ENCODE assay signal across 9 cellular contexts in the genomic region with DNA sequence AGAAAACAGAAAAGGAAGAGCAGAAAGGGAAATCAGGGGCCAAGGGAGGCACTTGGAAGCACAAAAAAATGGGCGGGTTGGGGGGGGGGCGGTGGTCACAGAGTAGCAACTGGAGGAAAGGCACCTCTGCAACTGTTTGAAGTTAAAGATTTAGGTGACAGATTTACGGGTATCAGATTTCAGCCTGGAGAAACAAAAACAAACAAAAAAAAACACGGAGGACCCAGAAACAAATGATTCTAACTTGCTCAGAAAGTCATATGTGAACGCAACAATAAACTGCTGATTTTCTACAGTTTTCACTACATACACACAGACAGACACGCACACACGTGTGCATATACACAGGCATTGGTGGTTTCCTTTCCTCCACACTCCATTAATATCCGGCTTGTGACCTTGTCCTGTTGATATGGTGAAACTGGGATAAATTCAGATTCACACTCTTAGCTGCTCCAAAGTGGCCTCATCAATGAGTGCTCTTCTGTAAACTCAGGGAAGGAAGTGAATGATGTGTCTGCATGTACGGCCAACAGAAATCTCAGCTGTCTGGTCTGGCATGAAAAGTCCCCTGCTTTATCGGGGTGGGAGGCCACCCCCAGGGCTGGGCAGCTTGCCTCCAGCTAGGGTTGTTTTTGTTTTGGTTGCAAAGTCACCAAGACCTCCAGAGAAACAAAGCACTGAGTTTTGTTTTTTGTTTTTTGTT. TPM values are rescaled to one million over a fixed set of nuclear protein-coding genes. Genes with fewer than 3 reads are reported as not detected.
DNase-seq lines count a peak whose midpoint lies in the region; ATAC-seq and TF ChIP-seq lines count a peak whose summit lies in the region.
"Had no signal": no experiment of that assay in that cellular context is flagged by ENCODE, and none has a peak within 500 bp of the region (broad histone marks: within the 10 kb centered on the region; RNA-seq: fewer than 3 reads in every experiment).

No MANE protein-coding gene starts in this region.

- H3K27me3 ChIP-seq in heart right ventricle (peaks cover 0 to 18% (median 0%) of the 10 kb centered on the region in 7 donors), tibial nerve (no peaks in the 10 kb centered on the region)

- no peaks in the 10 kb centered on the region for H3K9me3 Mint-ChIP-seq in activated CD8-positive, alpha-beta memory T cell treated with anti-CD3 and anti-CD28 coated beads, Interleukin-2, amount 10 ng/mL, durations not matched to agents 7 days and 5 days (ENCODE audit: low read depth)

- TF ChIP-seq EP300 in tibial nerve (IDR thresholded peaks at IDR 0.05): no peak

- H3K27me3 Mint-ChIP-seq in activated CD8-positive, alpha-beta memory T cell treated with anti-CD3 and anti-CD28 coated beads, Interleukin-2, amount 10 ng/mL, durations not matched to agents 7 days and 5 days: no peaks in the 10 kb centered on the region

- CTCF ChIA-PET in activated CD8-positive, alpha-beta memory T cell treated with anti-CD3 and anti-CD28 coated beads, Interleukin-2, amount 10 ng/mL, durations not matched to agents 7 days and 5 days (lab: Charles Lee): interaction anchor here (1.0 to 2.9 kb wide), 4 partner anchors 15 to 40 kb away, joined by 3 to 8 read pairs (median 4); no protein-coding TSS in a partner anchor

- no peak for TF ChIP-seq POLR2A in tibial nerve (IDR thresholded peaks at IDR 0.05)

- H3K27ac ChIP-seq in heart right ventricle (peak overlapping the region in 9 of 10 donors; percentile 37 to 83 (median 63)), tibial nerve (peak overlapping the region in 3 of 4 donors; percentile 19 to 70 (median 38))

- H3K4me1 Mint-ChIP-seq in activated CD8-positive, alpha-beta memory T cell treated with anti-CD3 and anti-CD28 coated beads, Interleukin-2, amount 10 ng/mL, durations not matched to agents 7 days and 5 days: peaks cover 36% of the 10 kb centered on the region

- H3K36me3 ChIP-seq in heart right ventricle (no peaks in the 10 kb centered on the region), tibial nerve (no peaks in the 10 kb centered on the region)

- peaks cover 3 to 47% (median 31%) of the 10 kb centered on the region in 9 donors for H3K4me1 ChIP-seq in heart right ventricle
- peaks cover 0 to 18% (median 8%) of the 10 kb centered on the region in 4 donors for H3K4me1 ChIP-seq in tibial nerve

- H3K4me3 ChIP-seq in heart right ventricle: no peak overlapping the region
- no peak overlapping the region for H3K4me3 ChIP-seq in tibial nerve

- no peak for DNase-seq in activated CD8-positive, alpha-beta memory T cell treated with anti-CD3 and anti-CD28 coated beads, Interleukin-2, amount 10 ng/mL, durations not matched to agents 7 days and 5 days
- DNase-seq in activated CD8-positive, alpha-beta memory T cell treated with anti-CD3 and anti-CD28 coated beads, Interleukin-2, amount 50 U/mL, for 4 hours: no peak
- DNase-seq in heart right ventricle (peak in 1 of 2 donors; percentile 14), tibial nerve (ENCODE audit: low spot score in 2 of 2) (peak in 1 of 2 donors; percentile 10), NCI-H187 (lab: John Stamatoyannopoulos, UW) (no peak), NCI-H2196 (lab: John Stamatoyannopoulos, UW; ENCODE audit: unreplicated experiment) (no peak), left colon (no peak)
- DNase-seq: activated naive CD4-positive, alpha-beta T cell had no signal

- TF ChIP-seq CTCF in heart right ventricle (IDR thresholded peaks at IDR 0.05) (no peak), tibial nerve (IDR thresholded peaks at IDR 0.05) (no peak)

- intact Hi-C loops in heart right ventricle (cut with DNase I) (loop anchor here in 2 of 10 donors (5.0 kb wide), 1 partner anchor 51 kb away; no protein-coding TSS in a partner anchor), left colon (cut with DNase I, micrococcal nuclease) (no loop called here)

- no peak overlapping the region for H3K4me3 Mint-ChIP-seq in activated CD8-positive, alpha-beta memory T cell treated with anti-CD3 and anti-CD28 coated beads, Interleukin-2, amount 10 ng/mL, durations not matched to agents 7 days and 5 days

- 34 to 45% methylated on average over 10 of the region's 10 CpGs for WGBS in heart right ventricle, 2 donors
- WGBS in tibial nerve, 2 donors: 58% methylated on average over 8 to 10 of the region's 10 CpGs

- H3K9me3 ChIP-seq in heart right ventricle (no peaks in the 10 kb centered on the region), tibial nerve (no peaks in the 10 kb centered on the region)

- no peak for ATAC-seq in activated CD8-positive, alpha-beta memory T cell treated with anti-CD3 and anti-CD28 coated beads, Interleukin-2, amount 10 ng/mL, durations not matched to agents 7 days and 5 days
- peak; percentile 17 for ATAC-seq in HG03432 (IDR thresholded peaks at IDR 0.05; ENCODE audit: unreplicated experiment)
- ATAC-seq in heart right ventricle: peak in 6 of 8 donors; percentile 36 to 59 (median 44)
- no peak for ATAC-seq in left colon

- H3K36me3 Mint-ChIP-seq in activated CD8-positive, alpha-beta memory T cell treated with anti-CD3 and anti-CD28 coated beads, Interleukin-2, amount 10 ng/mL, durations not matched to agents 7 days and 5 days: peaks cover 11% of the 10 kb centered on the region

- peak overlapping the region; percentile 73 for H3K27ac Mint-ChIP-seq in activated CD8-positive, alpha-beta memory T cell treated with anti-CD3 and anti-CD28 coated beads, Interleukin-2, amount 10 ng/mL, durations not matched to agents 7 days and 5 days

RNA-seq across cellular contexts. Expression of gene CHST7, which starts 54.3 kb away (rescaled TPM):
- total RNA-seq in activated CD8-positive, alpha-beta memory T cell treated with anti-CD3 and anti-CD28 coated beads, Interleukin-2, amount 10 ng/mL, durations not matched to agents 7 days and 5 days: 1 to 10 TPM; 4.6 to 5.9 TPM
- total RNA-seq in heart right ventricle: 10 to 100 TPM in 3 of 10 donors, 1 to 10 TPM in 7; 3.5 to 23.0 (median 8.6) TPM
- 10 to 100 TPM in 1 of 2 donors, 1 to 10 TPM in 1; 3.7 to 27.7 TPM for polyA plus RNA-seq in heart right ventricle
- 100 to 1,000 TPM in 1 of 4 donors, 10 to 100 TPM in 3; 35.6 to 106 (median 72.9) TPM for total RNA-seq in tibial nerve
- 1 to 10 TPM; 2.5 to 3.1 TPM for total RNA-seq in left colon

Comparison
In these comparisons a context has a peak if more than half of its experiments do, and no peak if none do; other contexts are left out.
1. ATAC-seq: peak in HG03432 (single experiment) and heart right ventricle (6 of 8); none in activated CD8-positive, alpha-beta memory T cell treated with anti-CD3 and anti-CD28 coated beads, Interleukin-2, amount 10 ng/mL, durations not matched to agents 7 days and 5 days (single experiment) and left colon (single experiment).